21 cellular contexts compared by ENCODE assay signal in genomic region chr10:102429468-102429867, GRCh38. TPM values are rescaled to one million over a fixed set of nuclear protein-coding genes. Genes with fewer than 3 reads are reported as not detected.
A peak's percentile ranks its signal among the peaks of the same experiment; 100 is the strongest.
DNase-seq lines count a peak whose midpoint lies in the region; ATAC-seq, FAIRE-seq and TF ChIP-seq lines count a peak whose summit lies in the region.
"Had no signal": no experiment of that assay in that cellular context is flagged by ENCODE, and none has a peak within 500 bp of the region (broad histone marks: within the 10 kb centered on the region; RNA-seq: fewer than 3 reads in every experiment).

No MANE protein-coding gene starts in this region.

- H2BK5ac ChIP-seq in trophoblast cell (ENCODE audit: low read depth, low read length, poor library complexity): no peak overlapping the region

- no peak for TF ChIP-seq POLR2A in K562 (conservative IDR thresholded peaks at IDR 0.05)

- no peak overlapping the region for H4K8ac ChIP-seq in trophoblast cell (ENCODE audit: low read depth, low read length)

- H2BK120ac ChIP-seq in trophoblast cell (ENCODE audit: insufficient read depth, low read length, poor library complexity): no peak overlapping the region

- no peak for TF ChIP-seq RAD21 in K562 (CRISPR knock-in tag; conservative IDR thresholded peaks at IDR 0.05 in 1 of 2, IDR thresholded peaks at IDR 0.05 in 1 of 2)

- H3K4me1 ChIP-seq in GM23338 (ENCODE audit: insufficient read depth) (peaks cover 9% of the 10 kb centered on the region), K562 (replicated peaks in 1 of 2; ENCODE audit: control insufficient read depth in 2 of 2, insufficient read depth in 2 of 2, low read length in 2 of 2) (peaks cover 13 to 26% of the 10 kb centered on the region in 2 experiments), trophoblast cell (ENCODE audit: control insufficient read depth in 1 of 2, insufficient read depth in 2 of 2, low read length in 2 of 2) (peaks cover 6 to 13% of the 10 kb centered on the region in 2 experiments)

- H4K20me1 ChIP-seq in GM23338 (replicated peaks; ENCODE audit: insufficient read depth) (no peaks in the 10 kb centered on the region; the same call in 1 of the 2 replicates), K562 (replicated peaks; ENCODE audit: control insufficient read depth, insufficient read depth, low read length) (no peaks in the 10 kb centered on the region)

- H3K4me1 Mint-ChIP-seq in GM23338: peaks cover 9% of the 10 kb centered on the region

- H3K9me2 ChIP-seq in GM23338 (ENCODE audit: insufficient read depth): no peaks in the 10 kb centered on the region

- H3K9me3 Mint-ChIP-seq in GM23338: no peaks in the 10 kb centered on the region
- H3K9me3 Mint-ChIP-seq: CD8-positive, alpha-beta memory T cell; IgD-negative memory B cell had no signal

- H3K9me3 ChIP-seq in K562 (replicated peaks; ENCODE audit: control insufficient read depth, insufficient read depth, low read depth, low read length): no peaks in the 10 kb centered on the region
- no peaks in the 10 kb centered on the region for H3K9me3 ChIP-seq in trophoblast cell (ENCODE audit: insufficient read depth, low read depth, low read length)
- H3K9me3 ChIP-seq: BLaER1 treated with 17β-estradiol and CSF1 and Interleukin-3, amounts not matched to agents 10 nM and 100 nM had no signal

- H3K4me3 ChIP-seq in GM23338 (no peak overlapping the region), K562 (no peak overlapping the region), trophoblast cell (ENCODE audit: low read depth, low read length) (no peak overlapping the region)
- H3K4me3 ChIP-seq: BLaER1 treated with 17β-estradiol and CSF1 and Interleukin-3, amounts not matched to agents 10 nM and 100 nM had no signal

- H3K36me3 ChIP-seq in GM23338 (ENCODE audit: insufficient read depth): no peaks in the 10 kb centered on the region; the same call in 1 of the 2 replicates
- peaks cover 7% of the 10 kb centered on the region; the same call in 2 of the 3 replicates for H3K36me3 ChIP-seq in K562 (ENCODE audit: control insufficient read depth, insufficient read depth, low read length)
- H3K36me3 ChIP-seq in trophoblast cell (ENCODE audit: control insufficient read depth in 1 of 2, insufficient read depth in 2 of 2, low read length in 2 of 2): peaks cover 1 to 7% of the 10 kb centered on the region in 2 experiments

- 0 out of 2 replicates have a peak, but pooled peaks cover 7% of the 10 kb centered on the region for H3F3A ChIP-seq in GM23338 (replicated peaks; ENCODE audit: low read depth)

- intact Hi-C loops in K562 (cut with micrococcal nuclease): no loop called here

- no peak overlapping the region for H3K18ac ChIP-seq in trophoblast cell (ENCODE audit: low read length)

- peaks cover 6% of the 10 kb centered on the region for H3K79me1 ChIP-seq in trophoblast cell (ENCODE audit: low read length)

- peaks cover 28% of the 10 kb centered on the region for H3K27me3 Mint-ChIP-seq in GM23338 (ENCODE audit: insufficient read depth, low read depth, poor library complexity)
- H3K27me3 Mint-ChIP-seq: B cell, IgD-negative memory B cell had no signal

- H3K9ac ChIP-seq in K562 (ENCODE audit: insufficient read depth in 1 of 2, low read depth in 2 of 2, low read length in 2 of 2) (no peak overlapping the region), trophoblast cell (ENCODE audit: low read length) (no peak overlapping the region)
- H3K9ac ChIP-seq: BLaER1 treated with 17β-estradiol and CSF1 and Interleukin-3, amounts not matched to agents 10 nM and 100 nM; KMS-11 had no signal

- no peak overlapping the region for H2AK5ac ChIP-seq in trophoblast cell (ENCODE audit: low read length)

- DNase-seq in GM23338 (ENCODE audit: low spot score) (peak; percentile 30), K562 (ENCODE audit: extremely low read depth in 1 of 4, low spot score in 3 of 4) (no peak), trophoblast cell (peak; percentile 78 to 80), NCI-H1417 (lab: John Stamatoyannopoulos, UW) (no peak), DMS79 treated with DMSO at 0.1 percent for 48 hours (lab: John Stamatoyannopoulos, UW) (no peak), putamen (ENCODE audit: low spot score) (no peak)
- DNase-seq: CD8-positive, alpha-beta memory T cell; COR-L47; DMS 273 treated with DMSO at 0.1 percent for 48 hours had no signal

- in situ Hi-C loops in K562 (cut with MboI): loop anchor here (25.0 kb wide), 1 partner anchor 592 kb away; the partner anchor contains the start of gene KCNIP2

- H3K27me3 ChIP-seq in GM23338 (ENCODE audit: insufficient read depth) (peaks cover 18% of the 10 kb centered on the region), K562 (ENCODE audit: control insufficient read depth in 2 of 2, insufficient read depth in 2 of 2, low read length in 2 of 2) (no peaks in the 10 kb centered on the region), trophoblast cell (ENCODE audit: insufficient read depth, low read length) (no peaks in the 10 kb centered on the region)

- H3K27ac ChIP-seq in 22Rv1 (peak overlapping the region; percentile 5; the same call in 1 of the 2 replicates), GM23338 (ENCODE audit: low read depth) (no peak overlapping the region), K562 (ENCODE audit: extremely low read depth, low read depth, low read length) (no peak overlapping the region), trophoblast cell (ENCODE audit: low read depth, low read length) (peak overlapping the region; percentile 22)
- H3K27ac ChIP-seq: BLaER1 treated with 17β-estradiol and CSF1 and Interleukin-3, amounts not matched to agents 10 nM and 100 nM; KMS-11 had no signal

- POLR2A ChIA-PET in K562 (lab: Yijun Ruan, JAX): no interaction called here

- FAIRE-seq in K562 (lab: Jason Lieb, UNC): no peak
- FAIRE-seq: GM12891, GM19239, H54, HepG2 had no signal

- no peak overlapping the region for H3K4ac ChIP-seq in trophoblast cell (ENCODE audit: low read depth, low read length)

- no peak overlapping the region for H2AFZ ChIP-seq in GM23338
- H2AFZ ChIP-seq in K562 (ENCODE audit: low read depth, low read length): no peak overlapping the region
- H2AFZ ChIP-seq in trophoblast cell (ENCODE audit: insufficient read depth, low read length, poor library complexity): no peak overlapping the region

- no peaks in the 10 kb centered on the region for H3K9me1 ChIP-seq in K562 (ENCODE audit: control insufficient read depth, insufficient read depth, low read length)

- TF ChIP-seq EP300 in K562 (IDR thresholded peaks at IDR 0.05; ENCODE audit: low read length): no peak

- TF ChIP-seq CTCF in 22Rv1 (IDR thresholded peaks at IDR 0.05): no peak
- no peak for TF ChIP-seq CTCF in GM23338 (conservative IDR thresholded peaks at IDR 0.05; ENCODE audit: low read depth in 2 of 2)
- no peak for TF ChIP-seq CTCF in K562 (IDR thresholded peaks at IDR 0.05 in 2 of 3, conservative IDR thresholded peaks at IDR 0.05 in 1 of 3; ENCODE audit: insufficient read depth in 2 of 3, low read depth in 1 of 3, low read length in 3 of 3)

- H3K4me2 ChIP-seq in GM23338 (no peak overlapping the region), K562 (ENCODE audit: insufficient read depth, low read length) (no peak overlapping the region), trophoblast cell (ENCODE audit: low read length) (no peak overlapping the region)
- H3K4me2 ChIP-seq: BLaER1 treated with 17β-estradiol and CSF1 and Interleukin-3, amounts not matched to agents 10 nM and 100 nM; KMS-11 had no signal

- no TSS peak for BruUV-seq in K562 (replicated peaks; lab: Mats Ljungman, UMichigan)

- H3K79me2 ChIP-seq in GM23338 (replicated peaks; ENCODE audit: insufficient read depth) (no peaks in the 10 kb centered on the region; the same call in 1 of the 2 replicates), K562 (ENCODE audit: control insufficient read depth, insufficient read depth, low read length) (peaks cover 12% of the 10 kb centered on the region), trophoblast cell (ENCODE audit: control insufficient read depth, insufficient read depth, low read length, poor library complexity) (peaks cover 4% of the 10 kb centered on the region)

- H3K23ac ChIP-seq in trophoblast cell (ENCODE audit: low read length): no peak overlapping the region

- H4K91ac ChIP-seq in trophoblast cell (ENCODE audit: low read depth, low read length): no peak overlapping the region

- ATAC-seq in GM23338 (no peak), K562 (no peak)
- ATAC-seq: HCT116, HepG2 had no signal

- no peak overlapping the region for H3K4me3 Mint-ChIP-seq in GM23338
- H3K4me3 Mint-ChIP-seq: B cell had no signal

- 62% methylated on average over 5 of the region's 8 CpGs for WGBS in K562 (ENCODE audit: insufficient coverage, low coverage, missing lambda C conversion rate)
- no CpG with 5 or more reads among the region's 8 CpGs for WGBS in trophoblast cell (ENCODE audit: extremely low coverage, insufficient coverage, insufficient read length)

- peaks cover 5% of the 10 kb centered on the region; the same call in 1 of the 3 replicates for H3K36me3 Mint-ChIP-seq in GM23338 (ENCODE audit: low read depth)
- H3K36me3 Mint-ChIP-seq: IgD-negative memory B cell had no signal

- no peak overlapping the region for H3K27ac Mint-ChIP-seq in GM23338
- H3K27ac Mint-ChIP-seq: B cell; CD8-positive, alpha-beta memory T cell; IgD-negative memory B cell had no signal

- no peak overlapping the region for H3K14ac ChIP-seq in trophoblast cell (ENCODE audit: low read length)

- H2BK12ac ChIP-seq in trophoblast cell (ENCODE audit: low read length): no peak overlapping the region

- CTCF ChIA-PET in K562 (lab: Yijun Ruan, JAX; ENCODE audit: low intra/inter-chr PET ratio): no interaction called here

- H4K12ac ChIP-seq in trophoblast cell (ENCODE audit: low read depth, low read length): no peak overlapping the region

RNA-seq across cellular contexts. Expression of gene CUEDC2, which starts 2.9 kb away (rescaled TPM):
- 37.0 and 39.2 TPM in 2 replicates for total RNA-seq in GM23338 (2014; rRNA removed; shearing (Covaris generic))
- 37.3 and 47.3 TPM in 2 replicates for polyA plus RNA-seq in GM23338 (2016; fragmentation: Nextera tagmentation; extraction: Ambion mirVana)
- total RNA-seq in K562 (2011; cell fraction: chromatin; rRNA removed; ENCODE audit: low replicate concordance): 16.7 and 39.3 TPM in 2 replicates
- 30.3 and 31.5 TPM in 2 replicates for total RNA-seq in K562 (2011; cell fraction: nucleolus; rRNA removed)
- total RNA-seq in K562 (2011; cell fraction: nucleoplasm; rRNA removed): 14.4 and 24.2 TPM in 2 replicates
- total RNA-seq in K562 (2014; rRNA removed): 35.9 and 37.0 TPM in 2 replicates
- total RNA-seq in K562 (2014; rRNA removed; fragmentation: Illumina TruSeq; extraction: Trizol): 13.5 and 17.8 TPM in 2 replicates
- total RNA-seq in K562 (2015; rRNA removed; fragmentation: Illumina TruSeq; extraction: Trizol): 19.9 and 21.0 TPM in 2 replicates
- 36.0 and 40.1 TPM in 2 replicates for total RNA-seq in K562 (2021)
- polyA plus RNA-seq in K562 (2011; rRNA removed): 27.4 and 34.9 TPM in 2 replicates
- polyA plus RNA-seq in K562 (2011; cell fraction: cytosol; rRNA removed): 53.4 and 65.7 TPM in 2 replicates
- 66.8 and 81.1 TPM in 2 replicates for polyA plus RNA-seq in K562 (2011; cell fraction: nucleus; rRNA removed)
- 33.8 and 48.3 TPM in 2 replicates for polyA plus RNA-seq in K562 (2012)
- 44.5 and 48.9 TPM in 2 replicates for polyA plus RNA-seq in K562 (2014; fragmentation: Illumina TruSeq; extraction: Trizol)
- polyA plus RNA-seq in K562 (2014; fragmentation: Nextera tagmentation; extraction: Ambion mirVana): 10 to 100 TPM in 1 of 2 experiments, 1 to 10 TPM in 1; 8.5 to 17.0 TPM
- polyA plus RNA-seq in K562 (2014; rRNA removed): 45.6 and 48.3 TPM in 2 replicates
- polyA minus RNA-seq in K562 (2011; rRNA and poly(A)+ RNA removed): 9.5 TPM in 2 replicates
- 22.7 and 24.0 TPM in 2 replicates for polyA minus RNA-seq in K562 (2011; cell fraction: cytosol; rRNA and poly(A)+ RNA removed)
- 7.7 and 8.6 TPM in 2 replicates for polyA minus RNA-seq in K562 (2011; cell fraction: nucleus; rRNA and poly(A)+ RNA removed)
- polyA plus RNA-seq in trophoblast cell (2013): 45.8 and 49.8 TPM in 2 replicates

RNA-seq across cellular contexts. Expression of gene FBXL15, which starts 8.8 kb away (rescaled TPM):
- total RNA-seq in GM23338 (2014; rRNA removed; shearing (Covaris generic)): 29.7 and 36.1 TPM in 2 replicates
- polyA plus RNA-seq in GM23338 (2016; fragmentation: Nextera tagmentation; extraction: Ambion mirVana) (18.4 and 18.5 TPM in 2 replicates), K562 (2011; rRNA removed) (3.5 and 5.6 TPM in 2 replicates), K562 (2014; fragmentation: Illumina TruSeq; extraction: Trizol) (1.4 and 3.1 TPM in 2 replicates), K562 (2014; fragmentation: Nextera tagmentation; extraction: Ambion mirVana) (under 1 TPM; 0.08 to 0.31 TPM), K562 (2014; rRNA removed) (24.0 and 25.9 TPM in 2 replicates)
- total RNA-seq in K562 (2011; cell fraction: chromatin; rRNA removed; ENCODE audit: low replicate concordance): 2.1 and 10.9 TPM in 2 replicates
- 16.8 and 21.0 TPM in 2 replicates for total RNA-seq in K562 (2011; cell fraction: nucleolus; rRNA removed)
- 6.7 and 7.4 TPM in 2 replicates for total RNA-seq in K562 (2011; cell fraction: nucleoplasm; rRNA removed)
- total RNA-seq in K562 (2014; rRNA removed) (25.8 and 27.4 TPM in 2 replicates), K562 (2014; rRNA removed; fragmentation: Illumina TruSeq; extraction: Trizol) (0.80 and 1.2 TPM in 2 replicates), K562 (2015; rRNA removed; fragmentation: Illumina TruSeq; extraction: Trizol) (4.1 and 4.5 TPM in 2 replicates), K562 (2021) (19.5 and 25.4 TPM in 2 replicates)
- polyA plus RNA-seq in K562 (2011; cell fraction: cytosol; rRNA removed): 10.9 and 32.1 TPM in 2 replicates
- polyA plus RNA-seq in K562 (2011; cell fraction: nucleus; rRNA removed): 29.9 and 52.2 TPM in 2 replicates
- polyA plus RNA-seq in K562 (2012): 9.6 and 16.4 TPM in 2 replicates
- polyA minus RNA-seq in K562 (2011; rRNA and poly(A)+ RNA removed): 0.49 and 0.72 TPM in 2 replicates
- 2.8 and 7.2 TPM in 2 replicates for polyA minus RNA-seq in K562 (2011; cell fraction: cytosol; rRNA and poly(A)+ RNA removed)
- polyA minus RNA-seq in K562 (2011; cell fraction: nucleus; rRNA and poly(A)+ RNA removed): 5.5 and 7.0 TPM in 2 replicates
- 6.1 and 6.6 TPM in 2 replicates for polyA plus RNA-seq in trophoblast cell (2013)

RNA-seq across cellular contexts. Expression of gene PSD, which starts 10.9 kb away (rescaled TPM):
- 4.0 and 6.8 TPM in 2 replicates for total RNA-seq in GM23338 (2014; rRNA removed; shearing (Covaris generic))
- polyA plus RNA-seq in GM23338 (2016; fragmentation: Nextera tagmentation; extraction: Ambion mirVana) (1.9 and 2.7 TPM in 2 replicates), K562 (2011; rRNA removed) (0.89 and 1.6 TPM in 2 replicates), K562 (2014; fragmentation: Illumina TruSeq; extraction: Trizol) (0.40 and 0.64 TPM in 2 replicates), K562 (2014; fragmentation: Nextera tagmentation; extraction: Ambion mirVana) (not detected), K562 (2014; rRNA removed) (0.89 and 1.5 TPM in 2 replicates)
- 2.6 and 10.1 TPM in 2 replicates for total RNA-seq in K562 (2011; cell fraction: chromatin; rRNA removed; ENCODE audit: low replicate concordance)
- total RNA-seq in K562 (2011; cell fraction: nucleolus; rRNA removed): 6.1 and 10.2 TPM in 2 replicates
- total RNA-seq in K562 (2011; cell fraction: nucleoplasm; rRNA removed): 3.3 and 4.3 TPM in 2 replicates
- total RNA-seq in K562 (2014; rRNA removed) (0.54 and 1.1 TPM in 2 replicates), K562 (2014; rRNA removed; fragmentation: Illumina TruSeq; extraction: Trizol) (0.10 and 0.11 TPM in 2 replicates), K562 (2015; rRNA removed; fragmentation: Illumina TruSeq; extraction: Trizol) (0.54 and 0.60 TPM in 2 replicates), K562 (2021) (1.5 and 1.7 TPM in 2 replicates)
- polyA plus RNA-seq in K562 (2011; cell fraction: cytosol; rRNA removed): 1.2 and 3.0 TPM in 2 replicates
- polyA plus RNA-seq in K562 (2011; cell fraction: nucleus; rRNA removed): 7.0 and 9.6 TPM in 2 replicates
- 3.4 TPM in 2 replicates for polyA plus RNA-seq in K562 (2012)
- 0.06 and 0.49 TPM in 2 replicates for polyA minus RNA-seq in K562 (2011; rRNA and poly(A)+ RNA removed)
- 0.76 and 1.8 TPM in 2 replicates for polyA minus RNA-seq in K562 (2011; cell fraction: cytosol; rRNA and poly(A)+ RNA removed)
- polyA minus RNA-seq in K562 (2011; cell fraction: nucleus; rRNA and poly(A)+ RNA removed): 2.7 and 3.5 TPM in 2 replicates
- 0.78 and 0.92 TPM in 2 replicates for polyA plus RNA-seq in trophoblast cell (2013)
- total RNA-seq: A172 had no signal

RNA-seq across cellular contexts. Expression of gene C10orf95, which starts 21.9 kb away (rescaled TPM):
- total RNA-seq in GM23338 (2014; rRNA removed; shearing (Covaris generic)): 0.69 TPM in 1 of 2 replicates, not detected in the other
- polyA plus RNA-seq in GM23338 (2016; fragmentation: Nextera tagmentation; extraction: Ambion mirVana) (1.1 and 1.5 TPM in 2 replicates), K562 (2011; rRNA removed) (0.08 and 0.24 TPM in 2 replicates), K562 (2014; fragmentation: Illumina TruSeq; extraction: Trizol) (0.18 and 0.30 TPM in 2 replicates), K562 (2014; fragmentation: Nextera tagmentation; extraction: Ambion mirVana) (under 1 TPM; 0.03 to 0.14 TPM), K562 (2014; rRNA removed) (0.16 and 0.35 TPM in 2 replicates)
- total RNA-seq in K562 (2011; cell fraction: chromatin; rRNA removed; ENCODE audit: low replicate concordance): 0.48 and 0.93 TPM in 2 replicates
- total RNA-seq in K562 (2011; cell fraction: nucleolus; rRNA removed): 1.0 and 1.3 TPM in 2 replicates
- 1.6 and 1.9 TPM in 2 replicates for total RNA-seq in K562 (2011; cell fraction: nucleoplasm; rRNA removed)
- total RNA-seq in K562 (2014; rRNA removed) (0.41 and 0.90 TPM in 2 replicates), K562 (2014; rRNA removed; fragmentation: Illumina TruSeq; extraction: Trizol) (not detected in 2 replicates), K562 (2015; rRNA removed; fragmentation: Illumina TruSeq; extraction: Trizol) (0.26 and 0.29 TPM in 2 replicates), K562 (2021) (0.38 and 0.49 TPM in 2 replicates)
- polyA plus RNA-seq in K562 (2011; cell fraction: cytosol; rRNA removed): 0.40 and 0.70 TPM in 2 replicates
- 0.63 and 0.87 TPM in 2 replicates for polyA plus RNA-seq in K562 (2011; cell fraction: nucleus; rRNA removed)
- polyA plus RNA-seq in K562 (2012): 1.9 and 2.0 TPM in 2 replicates
- polyA minus RNA-seq in K562 (2011; rRNA and poly(A)+ RNA removed): 0.21 and 0.30 TPM in 2 replicates
- not detected in 2 replicates for polyA minus RNA-seq in K562 (2011; cell fraction: cytosol; rRNA and poly(A)+ RNA removed)
- polyA minus RNA-seq in K562 (2011; cell fraction: nucleus; rRNA and poly(A)+ RNA removed): 1.2 and 1.5 TPM in 2 replicates
- 17.4 and 19.7 TPM in 2 replicates for polyA plus RNA-seq in trophoblast cell (2013)
- total RNA-seq: A172, Daoy had no signal

RNA-seq across cellular contexts. Expression of gene NFKB2, which starts 34.0 kb away (rescaled TPM):
- 19.0 and 29.4 TPM in 2 replicates for total RNA-seq in GM23338 (2014; rRNA removed; shearing (Covaris generic))
- 6.8 and 8.1 TPM in 2 replicates for polyA plus RNA-seq in GM23338 (2016; fragmentation: Nextera tagmentation; extraction: Ambion mirVana)
- 20.7 and 56.0 TPM in 2 replicates for total RNA-seq in K562 (2011; cell fraction: chromatin; rRNA removed; ENCODE audit: low replicate concordance)
- 26.2 and 30.9 TPM in 2 replicates for total RNA-seq in K562 (2011; cell fraction: nucleolus; rRNA removed)
- total RNA-seq in K562 (2011; cell fraction: nucleoplasm; rRNA removed): 16.3 and 26.1 TPM in 2 replicates
- 14.7 and 19.3 TPM in 2 replicates for total RNA-seq in K562 (2014; rRNA removed)
- 5.7 and 6.0 TPM in 2 replicates for total RNA-seq in K562 (2014; rRNA removed; fragmentation: Illumina TruSeq; extraction: Trizol)
- total RNA-seq in K562 (2015; rRNA removed; fragmentation: Illumina TruSeq; extraction: Trizol): 4.2 and 5.3 TPM in 2 replicates
- total RNA-seq in K562 (2021): 20.3 and 20.6 TPM in 2 replicates
- polyA plus RNA-seq in K562 (2011; rRNA removed): 7.9 and 9.7 TPM in 2 replicates
- 5.8 and 10.1 TPM in 2 replicates for polyA plus RNA-seq in K562 (2011; cell fraction: cytosol; rRNA removed)
- 29.8 and 52.6 TPM in 2 replicates for polyA plus RNA-seq in K562 (2011; cell fraction: nucleus; rRNA removed)
- polyA plus RNA-seq in K562 (2012): 13.9 and 31.5 TPM in 2 replicates
- polyA plus RNA-seq in K562 (2014; fragmentation: Illumina TruSeq; extraction: Trizol): 9.4 and 11.4 TPM in 2 replicates
- under 1 TPM; 0.07 to 0.11 TPM for polyA plus RNA-seq in K562 (2014; fragmentation: Nextera tagmentation; extraction: Ambion mirVana)
- 12.2 and 15.3 TPM in 2 replicates for polyA plus RNA-seq in K562 (2014; rRNA removed)
- 4.3 and 4.6 TPM in 2 replicates for polyA minus RNA-seq in K562 (2011; rRNA and poly(A)+ RNA removed)
- polyA minus RNA-seq in K562 (2011; cell fraction: cytosol; rRNA and poly(A)+ RNA removed): 6.4 and 11.0 TPM in 2 replicates
- polyA minus RNA-seq in K562 (2011; cell fraction: nucleus; rRNA and poly(A)+ RNA removed): 8.2 and 8.8 TPM in 2 replicates
- 30.6 and 31.3 TPM in 2 replicates for polyA plus RNA-seq in trophoblast cell (2013)

Comparison
In these comparisons a context has a peak if more than half of its experiments do, and no peak if none do; other contexts are left out.
1. H3K27ac ChIP-seq: peak in 22Rv1 (single experiment) and trophoblast cell (single experiment); none in GM23338 (single experiment) and K562 (single experiment).
2. DNase-seq: peak in GM23338 (single experiment) and trophoblast cell (2 of 2); none in K562 (0 of 4), NCI-H1417 (0 of 3), DMS79 treated with DMSO at 0.1 percent for 48 hours (single experiment) and putamen (single experiment).